In genomic region chr11:20457934-20458333, GRCh38 we compare ENCODE assay signal across 1 cellular context.
TF ChIP-seq lines count a peak whose summit lies in the region.

No MANE protein-coding gene starts in this region.

TF ChIP-seq in K562, 482 proteins besides CTCF, POLR2A, EP300 and RAD21 (continued from another document):
- TF ChIP-seq ZNF655 (CRISPR knock-in tag; IDR thresholded peaks at IDR 0.05) (no peak), MTA2 (IDR thresholded peaks at IDR 0.05; ENCODE audit: low read depth) (no peak), C11orf30 (IDR thresholded peaks at IDR 0.05; ENCODE audit: low read depth) (peak; percentile 60), HBP1 (CRISPR knock-in tag; IDR thresholded peaks at IDR 0.05) (no peak), FOXP4 (CRISPR knock-in tag; IDR thresholded peaks at IDR 0.05; ENCODE audit: borderline replicate concordance) (no peak), POLR2B (IDR thresholded peaks at IDR 0.05; ENCODE audit: low read depth, partially characterized antibody) (no peak), YBX1 (IDR thresholded peaks at IDR 0.05) (no peak), ZNF512 (tag; IDR thresholded peaks at IDR 0.05) (peak; percentile 38; the same call in 1 of the 2 replicates), E2F8 (IDR thresholded peaks at IDR 0.05; ENCODE audit: low read depth, partially characterized antibody) (no peak)
